In genomic region chr11:14672635-14673034, GRCh38 we compare ENCODE assay signal across 15 cellular contexts. TPM values are rescaled to one million over a fixed set of nuclear protein-coding genes. Genes with fewer than 3 reads are reported as not detected.
DNase-seq lines count a peak whose midpoint lies in the region; ATAC-seq and TF ChIP-seq lines count a peak whose summit lies in the region.
"Had no signal": no experiment of that assay in that cellular context is flagged by ENCODE, and none has a peak within 500 bp of the region (broad histone marks: within the 10 kb centered on the region; RNA-seq: fewer than 3 reads in every experiment).

No MANE protein-coding gene starts in this region.

- H3K4me1 ChIP-seq in sigmoid colon, result peaks cover 0 to 31% (median 9%) of the 10 kb centered on the region in 4 donors
- H3K4me1 ChIP-seq: Peyer's patch had no signal

- no peaks in the 10 kb centered on the region for H3K36me3 ChIP-seq in sigmoid colon
- H3K36me3 ChIP-seq: Peyer's patch had no signal

- ATAC-seq in activated CD4-positive, CD25-positive, alpha-beta regulatory T cell treated with anti-CD3 and anti-CD28 coated beads, Interleukin-2, amount 50 U/mL, for 24 hours, result peak; percentile 79 to 85
- ATAC-seq: left ventricle myocardium superior, natural killer cell had no signal

- DNase-seq in activated CD4-positive, CD25-positive, alpha-beta regulatory T cell treated with anti-CD3 and anti-CD28 coated beads, Interleukin-2, amount 50 U/mL, for 72 hours, result no peak
- DNase-seq in HPDE6-E6E7 (ENCODE audit: extremely low spot score) (peak; percentile 63), choroid plexus epithelial cell (ENCODE audit: low read depth) (peak; percentile 30), sigmoid colon (no peak), mesenteric fat pad (ENCODE audit: low spot score) (no peak), NCI-H1694 (lab: John Stamatoyannopoulos, UW) (no peak), COR-L47 (lab: John Stamatoyannopoulos, UW) (no peak)
- DNase-seq: activated CD4-positive, alpha-beta T cell treated with anti-CD3 and anti-CD28 coated beads, Interleukin-2, amount 50 U/mL, for 4 hours; GDM1; left ventricle myocardium superior; natural killer cell; NCI-H2081; Peyer's patch; stimulated activated CD4-positive, alpha-beta T cell treated with anti-CD3 and anti-CD28 coated beads, Interleukin-2, amount 100 ng/mL, for 48 hours had no signal

- H3K4me3 ChIP-seq in choroid plexus epithelial cell (ENCODE audit: low read depth, low read length), result no peak overlapping the region
- no peak overlapping the region for H3K4me3 ChIP-seq in sigmoid colon
- H3K4me3 ChIP-seq: Peyer's patch had no signal

- no peaks in the 10 kb centered on the region for H3K27me3 ChIP-seq in sigmoid colon
- H3K27me3 ChIP-seq: Peyer's patch had no signal

- H3K9me3 ChIP-seq in sigmoid colon, result no peaks in the 10 kb centered on the region
- H3K9me3 ChIP-seq: Peyer's patch had no signal

- peak overlapping the region in 3 of 4 donors; percentile 35 to 46 (median 42) for H3K27ac ChIP-seq in sigmoid colon
- H3K27ac ChIP-seq: Peyer's patch had no signal

- 77 to 92% methylated on average over 2 of the region's 2 CpGs for WGBS in sigmoid colon, 2 donors

- intact Hi-C loops in sigmoid colon (cut with DNase I), result loop anchor here (10.0 kb wide), 1 partner anchor 92 kb away; no protein-coding TSS in a partner anchor

- no peak for TF ChIP-seq POLR2A in sigmoid colon (IDR thresholded peaks at IDR 0.05)

- TF ChIP-seq CTCF in choroid plexus epithelial cell (conservative IDR thresholded peaks at IDR 0.05; ENCODE audit: low read depth, low read length) (no peak), sigmoid colon (IDR thresholded peaks at IDR 0.05) (no peak)

- TF ChIP-seq EP300 in sigmoid colon (IDR thresholded peaks at IDR 0.05), result no peak

RNA-seq across cellular contexts. Expression of gene PDE3B, which starts 29.0 kb away (rescaled TPM):
- total RNA-seq in sigmoid colon, result 100 to 1,000 TPM in 2 of 4 donors, 10 to 100 TPM in 2; 78.3 to 132 (median 93.4) TPM
- polyA plus RNA-seq in sigmoid colon, result 10 to 100 TPM in 1 of 3 donors, 1 to 10 TPM in 2; 1.2 to 13.5 (median 2.4) TPM
- 71.5 TPM for total RNA-seq in mesenteric fat pad

Comparison
In these comparisons a context has a peak if more than half of its experiments do, and no peak if none do; other contexts are left out.
1. DNase-seq: peak in HPDE6-E6E7 (single experiment) and choroid plexus epithelial cell (single experiment); none in activated CD4-positive, CD25-positive, alpha-beta regulatory T cell treated with anti-CD3 and anti-CD28 coated beads, Interleukin-2, amount 50 U/mL, for 72 hours (single experiment), sigmoid colon (single experiment), mesenteric fat pad (single experiment), NCI-H1694 (single experiment) and COR-L47 (single experiment).